18 cellular contexts compared by ENCODE assay signal in the genomic region with DNA sequence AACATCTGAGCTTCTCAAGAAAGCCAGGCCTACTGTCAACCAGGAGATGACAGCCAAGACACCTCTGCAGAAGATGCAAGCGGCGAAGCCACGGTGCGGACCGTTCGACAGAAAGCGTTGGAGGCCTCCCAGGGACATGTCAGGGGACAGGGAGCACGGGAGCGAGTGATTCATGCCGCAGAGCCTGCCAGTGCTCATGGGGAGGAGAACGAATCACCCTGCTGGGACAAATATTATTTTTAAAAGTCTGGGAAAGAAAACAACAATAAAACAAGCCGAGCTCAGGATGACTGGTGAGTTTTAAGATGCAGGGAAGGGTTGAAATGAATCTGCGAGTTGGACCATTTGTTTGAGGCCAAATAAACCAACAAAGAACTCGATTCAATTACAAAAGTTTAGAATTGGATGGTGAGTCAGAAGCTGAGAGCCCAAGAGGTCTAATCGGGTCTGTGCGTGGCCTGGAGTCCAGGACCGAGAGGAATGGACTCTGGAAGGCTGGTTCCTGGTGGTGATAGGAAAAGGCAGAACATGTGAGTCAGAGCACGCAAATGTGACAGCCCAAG.
DNase-seq lines count a peak whose midpoint lies in the region; ATAC-seq, FAIRE-seq and TF ChIP-seq lines count a peak whose summit lies in the region.
"Had no signal": no experiment of that assay in that cellular context is flagged by ENCODE, and none has a peak within 500 bp of the region (broad histone marks: within the 10 kb centered on the region; RNA-seq: fewer than 3 reads in every experiment).

No MANE protein-coding gene starts in this region.

- TF ChIP-seq RAD21 in HepG2 (CRISPR knock-in tag; IDR thresholded peaks at IDR 0.05): no peak

- no peaks in the 10 kb centered on the region for H3K9me3 ChIP-seq in transverse colon
- no peaks in the 10 kb centered on the region for H3K9me3 ChIP-seq in HepG2 (ENCODE audit: low read length)

- TF ChIP-seq CTCF in foreskin fibroblast (IDR thresholded peaks at IDR 0.05; ENCODE audit: low read depth, low read length) (no peak), transverse colon (IDR thresholded peaks at IDR 0.05) (no peak), HepG2 (CRISPR knock-in tag; IDR thresholded peaks at IDR 0.05) (no peak)

- H4K20me1 ChIP-seq in HepG2 (ENCODE audit: insufficient read depth, low read length): no peaks in the 10 kb centered on the region

- no peak overlapping the region for H3K4me2 ChIP-seq in HepG2 (ENCODE audit: low read depth, low read length)

- TF ChIP-seq POLR2A in transverse colon (IDR thresholded peaks at IDR 0.05) (no peak), HepG2 (IDR thresholded peaks at IDR 0.05; ENCODE audit: insufficient read depth in 1 of 2, low read depth in 2 of 2, low read length in 2 of 2) (no peak)

- H2AFZ ChIP-seq in HepG2 (ENCODE audit: low read length): no peak overlapping the region

- intact Hi-C loops in transverse colon (cut with DNase I; ENCODE audit: low total_unique reads) (no loop called here), HepG2 (cut with micrococcal nuclease; ENCODE audit: unreplicated experiment) (no loop called here)

- no peak overlapping the region for H3K9ac ChIP-seq in HepG2 (ENCODE audit: insufficient read depth, low read depth, low read length)

- H3K9me3 Mint-ChIP-seq in activated naive CD4-positive, alpha-beta T cell treated with anti-CD3 and anti-CD28 coated beads, Interleukin-2, amount 50 U/mL, for 72 hours: no peaks in the 10 kb centered on the region
- H3K9me3 Mint-ChIP-seq: activated naive CD8-positive, alpha-beta T cell treated with anti-CD3 and anti-CD28 coated beads, Interleukin-2, amount 50 U/mL, for 24 hours; T-cell had no signal

- no TSS peak for BruUV-seq in HepG2 (replicated peaks; lab: Mats Ljungman, UMichigan)

- peaks cover 19 to 26% of the 10 kb centered on the region in 2 donors for H3K36me3 Mint-ChIP-seq in activated naive CD4-positive, alpha-beta T cell treated with anti-CD3 and anti-CD28 coated beads, Interleukin-2, amount 50 U/mL, for 72 hours

- H3K79me2 ChIP-seq in HepG2 (ENCODE audit: insufficient read depth, low read length): no peaks in the 10 kb centered on the region

- no peak for ATAC-seq in activated naive CD4-positive, alpha-beta T cell treated with anti-CD3 and anti-CD28 coated beads, Interleukin-2, amount 50 U/mL, for 72 hours
- ATAC-seq in HepG2: no peak
- ATAC-seq in GM18511 (IDR thresholded peaks at IDR 0.05; ENCODE audit: unreplicated experiment): no peak
- ATAC-seq: activated naive CD8-positive, alpha-beta T cell treated with anti-CD3 and anti-CD28 coated beads, Interleukin-2, amount 50 U/mL, for 24 hours; T-cell had no signal

- H3K4me1 ChIP-seq in transverse colon: no peaks in the 10 kb centered on the region
- no peaks in the 10 kb centered on the region for H3K4me1 ChIP-seq in HepG2 (ENCODE audit: insufficient read depth, low read length)
- H3K4me1 ChIP-seq: foreskin keratinocyte had no signal

- no peak for TF ChIP-seq EP300 in transverse colon (IDR thresholded peaks at IDR 0.05; ENCODE audit: low read depth)
- no peak for TF ChIP-seq EP300 in HepG2 (IDR thresholded peaks at IDR 0.05; ENCODE audit: low read depth in 2 of 2, low read length in 2 of 2)
- TF ChIP-seq EP300 in HepG2 (CRISPR knock-in tag; IDR thresholded peaks at IDR 0.05; ENCODE audit: borderline replicate concordance): no peak

- no peak for FAIRE-seq in HepG2 (lab: Jason Lieb, UNC)

- CTCF ChIA-PET in HepG2 (lab: Yijun Ruan, JAX; ENCODE audit: low intra/inter-chr PET ratio, low total read pairs): no interaction called here

- POLR2A ChIA-PET in HepG2 (lab: Yijun Ruan, JAX): no interaction called here

- peak overlapping the region in 2 of 4 donors; percentile 33 to 53 for H3K27ac ChIP-seq in transverse colon
- H3K27ac ChIP-seq in HepG2 (ENCODE audit: extremely low read length, insufficient read depth, low read length): no peak overlapping the region
- H3K27ac ChIP-seq: foreskin keratinocyte had no signal

- H3K27me3 ChIP-seq in transverse colon: no peaks in the 10 kb centered on the region
- H3K27me3 ChIP-seq in HepG2 (ENCODE audit: control insufficient read depth in 1 of 2, insufficient read depth in 2 of 2, low read length in 2 of 2): no peaks in the 10 kb centered on the region
- H3K27me3 ChIP-seq: foreskin keratinocyte had no signal

- in situ Hi-C loops in transverse colon (cut with MboI; ENCODE audit: low pct_ligation_motif_present in 1 of 4, low pct_unique_long_range_greater_than_20kb in 1 of 4, low sequenced_read_pairs in 3 of 4): no loop called here
- in situ Hi-C loops in HepG2 (cut with HindIII; ENCODE audit: extremely low pct_ligation_motif_present, low pct_unique_long_range_greater_than_20kb): no loop called here

- no peaks in the 10 kb centered on the region for H3K36me3 ChIP-seq in transverse colon
- peaks cover 8 to 33% of the 10 kb centered on the region in 2 experiments; a peak in 4 of 5 replicates for H3K36me3 ChIP-seq in HepG2 (replicated peaks in 1 of 2; ENCODE audit: control insufficient read depth in 1 of 2, insufficient read depth in 2 of 2, low read length in 2 of 2)

- no peak for DNase-seq in activated naive CD4-positive, alpha-beta T cell treated with anti-CD3 and anti-CD28 coated beads, Interleukin-2, amount 50 U/mL, for 72 hours (ENCODE audit: low spot score in 2 of 2)
- DNase-seq in activated naive CD4-positive, alpha-beta T cell treated with anti-CD3 and anti-CD28 coated beads, Interleukin-2, amount 50 U/mL, for 16 hours: no peak
- DNase-seq in amniotic epithelial cell (ENCODE audit: low read depth) (peak; percentile 76), foreskin fibroblast (peak; percentile 28 to 37), transverse colon (peak; percentile 25), HepG2 (ENCODE audit: low spot score) (no peak), NCI-H446 treated with DMSO at 0.1 percent for 48 hours (lab: John Stamatoyannopoulos, UW) (no peak)
- DNase-seq: activated CD4-positive, alpha-beta T cell treated with anti-CD3 and anti-CD28 coated beads for 1 hour; activated naive CD8-positive, alpha-beta T cell treated with anti-CD3 and anti-CD28 coated beads, Interleukin-2, amount 50 U/mL, for 24 hours; activated T-cell treated with anti-CD3 and anti-CD28 coated beads, Interleukin-2, amount 50 U/mL, for 1 hour; COR-L47; foreskin keratinocyte; NCI-H1105 treated with DMSO at 0.1 percent for 48 hours; NCI-H446; stimulated activated naive CD4-positive, alpha-beta T cell treated with Interleukin-2 at 50 U/mL for 16 hours; T-cell had no signal

- H3K4me3 ChIP-seq in foreskin fibroblast (ENCODE audit: low read depth in 1 of 2, low read length in 2 of 2): no peak overlapping the region
- H3K4me3 ChIP-seq in transverse colon: no peak overlapping the region
- no peak overlapping the region for H3K4me3 ChIP-seq in HepG2 (replicated peaks in 1 of 3; ENCODE audit: insufficient read depth in 1 of 3, low read depth in 2 of 3, low read length in 3 of 3)
- H3K4me3 ChIP-seq: lung had no signal

- peak overlapping the region; percentile 3 to 42 for H3K27ac Mint-ChIP-seq in activated naive CD4-positive, alpha-beta T cell treated with anti-CD3 and anti-CD28 coated beads, Interleukin-2, amount 50 U/mL, for 72 hours
- H3K27ac Mint-ChIP-seq: activated naive CD8-positive, alpha-beta T cell treated with anti-CD3 and anti-CD28 coated beads, Interleukin-2, amount 50 U/mL, for 24 hours; T-cell had no signal

- WGBS in transverse colon (ENCODE audit: low coverage in 1 of 2), 2 donors: 75 to 87% methylated on average over 7 to 18 of the region's 18 CpGs
- 93% methylated on average over 18 of the region's 18 CpGs for WGBS in HepG2 (ENCODE audit: low lambda C conversion rate)

TF ChIP-seq in HepG2, 621 proteins besides CTCF, POLR2A, EP300 and RAD21:
- TF ChIP-seq NONO (IDR thresholded peaks at IDR 0.05) (no peak), NONO (CRISPR knock-in tag; conservative IDR thresholded peaks at IDR 0.05) (no peak), ZNF331 (CRISPR knock-in tag; IDR thresholded peaks at IDR 0.05) (no peak), SIX1 (CRISPR knock-in tag; IDR thresholded peaks at IDR 0.05; ENCODE audit: borderline replicate concordance) (no peak)

Comparison
In these comparisons a context has a peak if more than half of its experiments do, and no peak if none do; other contexts are left out.
1. DNase-seq: peak in amniotic epithelial cell (single experiment), foreskin fibroblast (2 of 2) and transverse colon (single experiment); none in activated naive CD4-positive, alpha-beta T cell treated with anti-CD3 and anti-CD28 coated beads, Interleukin-2, amount 50 U/mL, for 72 hours (0 of 2), activated naive CD4-positive, alpha-beta T cell treated with anti-CD3 and anti-CD28 coated beads, Interleukin-2, amount 50 U/mL, for 16 hours (single experiment), HepG2 (single experiment) and NCI-H446 treated with DMSO at 0.1 percent for 48 hours (single experiment).